In genomic region chr6:148624025-148624424, GRCh38 we compare ENCODE assay signal across 20 cellular contexts.
DNase-seq lines count a peak whose midpoint lies in the region; ATAC-seq, FAIRE-seq and TF ChIP-seq lines count a peak whose summit lies in the region.
"Had no signal": no experiment of that assay in that cellular context is flagged by ENCODE, and none has a peak within 500 bp of the region (broad histone marks: within the 10 kb centered on the region; RNA-seq: fewer than 3 reads in every experiment).

No MANE protein-coding gene starts in this region.

- H3K9ac ChIP-seq in SK-N-MC (ENCODE audit: insufficient read length) (no peak overlapping the region), kidney (ENCODE audit: low read length in 2 of 2) (no peak overlapping the region)

- H3K27ac ChIP-seq in SK-N-MC: no peak overlapping the region
- H3K27ac ChIP-seq in kidney (ENCODE audit: low read depth in 2 of 2, low read length in 2 of 2): no peak overlapping the region
- H3K27ac ChIP-seq: sigmoid colon, SJCRH30, tibial nerve had no signal

- TF ChIP-seq CTCF in foreskin fibroblast (IDR thresholded peaks at IDR 0.05; ENCODE audit: low read depth, low read length): no peak
- no peak for TF ChIP-seq CTCF in kidney (IDR thresholded peaks at IDR 0.05; ENCODE audit: borderline replicate concordance, extremely low read depth, insufficient read depth)

- H3K36me3 ChIP-seq in SK-N-MC (ENCODE audit: insufficient read depth, low read length) (no peaks in the 10 kb centered on the region), kidney (ENCODE audit: control insufficient read depth in 1 of 2, insufficient read depth in 2 of 2, low read length in 2 of 2) (no peaks in the 10 kb centered on the region)
- H3K36me3 ChIP-seq: sigmoid colon, SJCRH30, tibial nerve had no signal

- no peak for FAIRE-seq in kidney (lab: Jason Lieb, UNC)

- H3K4me3 ChIP-seq in SK-N-MC: no peak overlapping the region
- no peak overlapping the region for H3K4me3 ChIP-seq in foreskin fibroblast (ENCODE audit: low read depth in 1 of 2, low read length in 2 of 2)
- H3K4me3 ChIP-seq in skeletal muscle cell (ENCODE audit: low read depth, low read length): no peak overlapping the region
- no peak overlapping the region for H3K4me3 ChIP-seq in kidney (ENCODE audit: low read length in 2 of 2)
- H3K4me3 ChIP-seq: sigmoid colon, SJCRH30, tibial nerve had no signal

- no peak for ATAC-seq in activated CD4-positive, CD25-positive, alpha-beta regulatory T cell treated with anti-CD3 and anti-CD28 coated beads, Interleukin-2, amount 50 U/mL, for 24 hours
- ATAC-seq: PC-3, T-helper 17 cell had no signal

- H3K4me1 ChIP-seq in kidney (ENCODE audit: control insufficient read depth in 1 of 2, insufficient read depth in 1 of 2, low read depth in 1 of 2, low read length in 2 of 2): no peaks in the 10 kb centered on the region
- H3K4me1 ChIP-seq: SJCRH30 had no signal

- H3K9me3 ChIP-seq in SK-N-MC (ENCODE audit: low read depth, low read length) (no peaks in the 10 kb centered on the region), kidney (ENCODE audit: control insufficient read depth in 1 of 2, low read length in 2 of 2) (no peaks in the 10 kb centered on the region)
- H3K9me3 ChIP-seq: sigmoid colon, SJCRH30, tibial nerve had no signal

- DNase-seq in HCEC 1CT (peak; percentile 14), SK-N-MC (ENCODE audit: low read depth, low spot score) (peak; percentile 22), foreskin fibroblast (peak; percentile 52 to 61), skeletal muscle cell (ENCODE audit: low read depth) (peak; percentile 9), kidney (no peak)
- DNase-seq in activated CD8-positive, alpha-beta memory T cell treated with anti-CD3 and anti-CD28 coated beads, Interleukin-2, amount 50 U/mL, for 4 hours: no peak
- DNase-seq: activated B cell treated with CpG ODN at 0.5 μM for 24 hours; activated naive CD8-positive, alpha-beta T cell treated with anti-CD3 and anti-CD28 coated beads for 36 hours; AML-193; dermis blood vessel endothelial cell; Karpas-422; NCI-H1436; NCI-H2171 treated with DMSO at 0.1 percent for 48 hours; PC-3; sigmoid colon; SJCRH30; stimulated activated naive CD4-positive, alpha-beta T cell; T-helper 17 cell had no signal

- intact Hi-C loops in kidney (cut with DNase I): no loop called here

Comparison
In these comparisons a context has a peak if more than half of its experiments do, and no peak if none do; other contexts are left out.
1. DNase-seq: peak in HCEC 1CT (single experiment), SK-N-MC (single experiment), foreskin fibroblast (2 of 2) and skeletal muscle cell (single experiment); none in kidney (single experiment) and activated CD8-positive, alpha-beta memory T cell treated with anti-CD3 and anti-CD28 coated beads, Interleukin-2, amount 50 U/mL, for 4 hours (single experiment).